ENCODE assay signal across 8 cellular contexts in genomic region chr6:3528081-3528671, GRCh38.
DNase-seq lines count a peak whose midpoint lies in the region; ATAC-seq, FAIRE-seq and TF ChIP-seq lines count a peak whose summit lies in the region.
"Not testable (repeated sequence)": the region's sequence is repeated elsewhere in the genome, so short reads cannot be mapped to it uniquely, and the experiment has no call there.

No MANE protein-coding gene starts in this region.

- TF ChIP-seq CTCF in RWPE2 (IDR thresholded peaks at IDR 0.05; ENCODE audit: poor library complexity, severe bottlenecking); colonic mucosa (IDR thresholded peaks at IDR 0.05); HepG2 (CRISPR knock-in tag; IDR thresholded peaks at IDR 0.05); transverse colon (IDR thresholded peaks at IDR 0.05): not testable (repeated sequence)

- not testable (repeated sequence) for H2AFZ ChIP-seq in HepG2 (ENCODE audit: low read length)

- TF ChIP-seq RAD21 in HepG2 (CRISPR knock-in tag; IDR thresholded peaks at IDR 0.05) = not testable (repeated sequence)

- peak; percentile 30 for FAIRE-seq in HepG2 (lab: Jason Lieb, UNC)

- H3K79me2 ChIP-seq in HepG2 (ENCODE audit: insufficient read depth, low read length) = not testable (repeated sequence)

- in situ Hi-C loops in HepG2 (cut with HindIII; ENCODE audit: extremely low pct_ligation_motif_present, low pct_unique_long_range_greater_than_20kb); transverse colon (cut with MboI; ENCODE audit: low pct_ligation_motif_present in 1 of 4, low pct_unique_long_range_greater_than_20kb in 1 of 4, low sequenced_read_pairs in 3 of 4): not testable (repeated sequence)

- WGBS in HepG2 (ENCODE audit: low lambda C conversion rate) = 48% methylated on average over 7 of the region's 7 CpGs
- 58 to 73% methylated on average over 2 to 7 of the region's 7 CpGs for WGBS in transverse colon (ENCODE audit: low coverage in 1 of 2), 2 donors

- H3K4me2 ChIP-seq in HepG2 (ENCODE audit: low read depth, low read length) = not testable (repeated sequence)

- DNase-seq in NCI-H748 (lab: John Stamatoyannopoulos, UW; ENCODE audit: unreplicated experiment) (peak; percentile 53), colonic mucosa (peak; percentile 50), islet precursor cell (peak; percentile 1), transverse colon (peak; percentile 46), ureter (ENCODE audit: low spot score) (peak; percentile 14)
- not testable (repeated sequence) for DNase-seq in RWPE2 (ENCODE audit: low spot score); HepG2 (ENCODE audit: low spot score)

- CTCF ChIA-PET in HepG2 (lab: Yijun Ruan, JAX; ENCODE audit: low intra/inter-chr PET ratio, low total read pairs) = not testable (repeated sequence)

- not testable (repeated sequence) for ATAC-seq in RWPE2 (ENCODE audit: low read depth); HepG2

- BruUV-seq in HepG2 (replicated peaks; lab: Mats Ljungman, UMichigan) = not testable (repeated sequence)

- H3K4me1 ChIP-seq in RWPE2 (ENCODE audit: insufficient read depth, poor library complexity, severe bottlenecking) (peaks cover 31% of the 10 kb centered on the region), HepG2 (ENCODE audit: insufficient read depth, low read length) (0 out of 2 replicates have a peak, but pooled peaks cover 12% of the 10 kb centered on the region), mucosa of rectum (ENCODE audit: control insufficient read depth in 2 of 2, insufficient read depth in 2 of 2, low read length in 2 of 2) (peaks cover 0 to 10% of the 10 kb centered on the region in 2 donors)
- H3K4me1 ChIP-seq in colonic mucosa, transverse colon: not testable (repeated sequence)

- not testable (repeated sequence) for H3K27me3 ChIP-seq in RWPE2 (ENCODE audit: insufficient read depth, poor library complexity, severe bottlenecking); colonic mucosa; mucosa of rectum (ENCODE audit: control insufficient read depth in 2 of 2, insufficient read depth in 2 of 2, low read length in 2 of 2); transverse colon
- H3K27me3 ChIP-seq in HepG2 (ENCODE audit: control insufficient read depth in 1 of 2, insufficient read depth in 2 of 2, low read length in 2 of 2) = peaks cover 6 to 58% of the 10 kb centered on the region in 2 experiments; a peak in 3 of 5 replicates

- not testable (repeated sequence) for TF ChIP-seq EP300 in HepG2 (IDR thresholded peaks at IDR 0.05; ENCODE audit: low read depth in 2 of 2, low read length in 2 of 2); HepG2 (CRISPR knock-in tag; IDR thresholded peaks at IDR 0.05; ENCODE audit: borderline replicate concordance); transverse colon (IDR thresholded peaks at IDR 0.05; ENCODE audit: low read depth)

- H3K36me3 ChIP-seq in RWPE2 (ENCODE audit: low read depth); colonic mucosa; HepG2 (replicated peaks in 1 of 2; ENCODE audit: control insufficient read depth in 1 of 2, insufficient read depth in 2 of 2, low read length in 2 of 2); mucosa of rectum (ENCODE audit: control insufficient read depth in 2 of 2, insufficient read depth in 2 of 2, low read length in 2 of 2); transverse colon: not testable (repeated sequence)

- H3K4me3 ChIP-seq in RWPE2 (ENCODE audit: severe bottlenecking); colonic mucosa; HepG2 (replicated peaks in 1 of 3; ENCODE audit: insufficient read depth in 1 of 3, low read depth in 2 of 3, low read length in 3 of 3); transverse colon: not testable (repeated sequence)
- peak overlapping the region in 1 of 2 donors; percentile 23 for H3K4me3 ChIP-seq in mucosa of rectum (ENCODE audit: low read length in 2 of 2)

- not testable (repeated sequence) for H3K9me3 ChIP-seq in RWPE2 (ENCODE audit: severe bottlenecking); colonic mucosa; HepG2 (ENCODE audit: low read length); mucosa of rectum (ENCODE audit: control insufficient read depth in 2 of 2, low read length in 2 of 2); transverse colon

- POLR2A ChIA-PET in HepG2 (lab: Yijun Ruan, JAX) = not testable (repeated sequence)

- not testable (repeated sequence) for H4K20me1 ChIP-seq in HepG2 (ENCODE audit: insufficient read depth, low read length)

- intact Hi-C loops in colonic mucosa (cut with DNase I); HepG2 (cut with micrococcal nuclease; ENCODE audit: unreplicated experiment); transverse colon (cut with DNase I; ENCODE audit: low total_unique reads): not testable (repeated sequence)

- not testable (repeated sequence) for H3K9ac ChIP-seq in colonic mucosa (ENCODE audit: low read depth in 2 of 2, low read length in 2 of 2); HepG2 (ENCODE audit: insufficient read depth, low read depth, low read length); mucosa of rectum (ENCODE audit: low read depth in 1 of 2, low read length in 2 of 2)

- H3K27ac ChIP-seq in RWPE2 (ENCODE audit: poor library complexity, severe bottlenecking) = peak overlapping the region; percentile 76
- H3K27ac ChIP-seq in colonic mucosa; HepG2 (ENCODE audit: extremely low read length, insufficient read depth, low read length): not testable (repeated sequence)
- peak overlapping the region; percentile 3 to 45 for H3K27ac ChIP-seq in mucosa of rectum (ENCODE audit: low read depth in 2 of 2, low read length in 2 of 2)
- peak overlapping the region in 3 of 4 donors; percentile 28 to 53 (median 46) for H3K27ac ChIP-seq in transverse colon

- TF ChIP-seq POLR2A in HepG2 (IDR thresholded peaks at IDR 0.05; ENCODE audit: insufficient read depth in 1 of 2, low read depth in 2 of 2, low read length in 2 of 2); transverse colon (IDR thresholded peaks at IDR 0.05): not testable (repeated sequence)
